Comparison of ENCODE assay signal across 12 cellular contexts in genomic region chr12:120388711-120389431, GRCh38.
A peak's percentile ranks its signal among the peaks of the same experiment; 100 is the strongest.
DNase-seq lines count a peak whose midpoint lies in the region; ATAC-seq, FAIRE-seq and TF ChIP-seq lines count a peak whose summit lies in the region.
"Had no signal": no experiment of that assay in that cellular context is flagged by ENCODE, and none has a peak within 500 bp of the region (broad histone marks: within the 10 kb centered on the region; RNA-seq: fewer than 3 reads in every experiment).

No MANE protein-coding gene starts in this region.

- H3K4me3 ChIP-seq in coronary artery: no peak overlapping the region

- no peak for ATAC-seq in GM18907 (IDR thresholded peaks at IDR 0.05; ENCODE audit: unreplicated experiment)

- peak; percentile 69 for DNase-seq in DMS53 (lab: John Stamatoyannopoulos, UW)
- DNase-seq in NCI-H187 (lab: John Stamatoyannopoulos, UW): peak; percentile 28 to 47
- DNase-seq in midbrain (lab: John Stamatoyannopoulos, UW): peak; percentile 59
- no peak for DNase-seq in D721Med (ENCODE audit: insufficient read length, low spot score)
- DNase-seq in COLO829 (ENCODE audit: low spot score): no peak
- DNase-seq in coronary artery (ENCODE audit: low spot score): no peak
- DNase-seq: activated CD4-positive, alpha-beta T cell treated with anti-CD3 and anti-CD28 coated beads, Interleukin-2, amount 50 U/mL, for 1 hour; CD4-positive, CD25-positive, alpha-beta regulatory T cell; erythroblast; SHP77 treated with DMSO at 0.1 percent for 48 hours had no signal

- no peak for FAIRE-seq in D721Med (lab: Jason Lieb, UNC)

- H3K27ac ChIP-seq in cingulate gyrus (ENCODE audit: low read depth, low read length): peak overlapping the region; percentile 19
- no peak overlapping the region for H3K27ac ChIP-seq in coronary artery

- no peak for TF ChIP-seq CTCF in D721Med (IDR thresholded peaks at IDR 0.05; ENCODE audit: insufficient read depth, missing control alignments)
- TF ChIP-seq CTCF in coronary artery (IDR thresholded peaks at IDR 0.05): no peak

Comparison
In these comparisons a context has a peak if more than half of its experiments do, and no peak if none do; other contexts are left out.
1. DNase-seq: peak in DMS53 (single experiment), NCI-H187 (2 of 2) and midbrain (single experiment); none in D721Med (single experiment), COLO829 (single experiment) and coronary artery (single experiment).